ENCODE assay signal across 8 cellular contexts in genomic region chrX:31423575-31424284, GRCh38.
A peak's percentile ranks its signal among the peaks of the same experiment; 100 is the strongest.
DNase-seq lines count a peak whose midpoint lies in the region; TF ChIP-seq lines count a peak whose summit lies in the region.

No MANE protein-coding gene starts in this region.

- intact Hi-C loops in esophagus muscularis mucosa (cut with DNase I), result no loop called here

- no peaks in the 10 kb centered on the region for H3K4me1 ChIP-seq in cardiac muscle cell (ENCODE audit: low read depth)
- peaks cover 0 to 11% (median 0%) of the 10 kb centered on the region in 4 donors for H3K4me1 ChIP-seq in tibial nerve
- H3K4me1 ChIP-seq in esophagus muscularis mucosa, result no peaks in the 10 kb centered on the region

- no peak overlapping the region for H3K4me3 ChIP-seq in cardiac muscle cell
- H3K4me3 ChIP-seq in tibial nerve, result no peak overlapping the region
- peak overlapping the region in 1 of 4 donors; percentile 11 for H3K4me3 ChIP-seq in esophagus muscularis mucosa

- TF ChIP-seq POLR2A in tibial nerve (IDR thresholded peaks at IDR 0.05) (no peak), esophagus muscularis mucosa (IDR thresholded peaks at IDR 0.05; ENCODE audit: low read depth) (no peak)

- H3K9me3 ChIP-seq in cardiac muscle cell (ENCODE audit: low read depth) (no peaks in the 10 kb centered on the region), tibial nerve (no peaks in the 10 kb centered on the region), esophagus muscularis mucosa (no peaks in the 10 kb centered on the region)

- peak in 1 of 2 donors; percentile 36 for TF ChIP-seq EP300 in tibial nerve (IDR thresholded peaks at IDR 0.05)
- no peak for TF ChIP-seq EP300 in esophagus muscularis mucosa (IDR thresholded peaks at IDR 0.05)

- no peak overlapping the region for H3K27ac ChIP-seq in cardiac muscle cell
- peak overlapping the region in 2 of 4 donors; percentile 47 to 70 for H3K27ac ChIP-seq in tibial nerve
- H3K27ac ChIP-seq in esophagus muscularis mucosa (replicated peaks in 1 of 4), result no peak overlapping the region

- H3K27me3 ChIP-seq in cardiac muscle cell (no peaks in the 10 kb centered on the region), tibial nerve (no peaks in the 10 kb centered on the region), esophagus muscularis mucosa (no peaks in the 10 kb centered on the region)

- no peaks in the 10 kb centered on the region for H3K36me3 ChIP-seq in cardiac muscle cell
- H3K36me3 ChIP-seq in tibial nerve, result no peaks in the 10 kb centered on the region
- no peaks in the 10 kb centered on the region for H3K36me3 ChIP-seq in esophagus muscularis mucosa

- TF ChIP-seq CTCF in cardiac muscle cell (IDR thresholded peaks at IDR 0.05; ENCODE audit: low read depth, low read length) (peak; percentile 45), tibial nerve (IDR thresholded peaks at IDR 0.05) (peak in 4 of 5 experiments; percentile 36 to 46 (median 40)), esophagus muscularis mucosa (IDR thresholded peaks at IDR 0.05) (peak in 1 of 3 experiments; percentile 17)

- 5 to 28% methylated on average over 8 of the region's 8 CpGs for WGBS in tibial nerve, 2 donors
- 36% methylated on average over 8 of the region's 8 CpGs for WGBS in esophagus muscularis mucosa

- peak in 2 of 3 experiments; percentile 43 to 76 for DNase-seq in NCI-H1417 (lab: John Stamatoyannopoulos, UW)
- DNase-seq in NCI-H1417 treated with DMSO at 0.1 percent for 48 hours (lab: John Stamatoyannopoulos, UW), result no peak
- DNase-seq in KBM-7, result peak; percentile 58
- peak; percentile 13 for DNase-seq in SW480 (ENCODE audit: low spot score)
- DNase-seq in cardiac muscle cell (ENCODE audit: low read depth in 1 of 2, low spot score in 1 of 2), result peak; percentile 76 to 79
- peak; percentile 14 to 47 for DNase-seq in tibial nerve (ENCODE audit: low spot score in 2 of 2)
- no peak for DNase-seq in stimulated activated naive CD4-positive, alpha-beta T cell (lab: John Stamatoyannopoulos, UW)
- no peak for DNase-seq in esophagus muscularis mucosa (ENCODE audit: extremely low spot score)

- in situ Hi-C loops in KBM-7 (cut with MboI; ENCODE audit: low pct_unique_long_range_greater_than_20kb, low sequenced_read_pairs), result no loop called here

Comparison
In these comparisons a context has a peak if more than half of its experiments do, and no peak if none do; other contexts are left out.
1. DNase-seq: peak in NCI-H1417 (2 of 3), KBM-7 (single experiment), SW480 (single experiment), cardiac muscle cell (2 of 2) and tibial nerve (2 of 2); none in NCI-H1417 treated with DMSO at 0.1 percent for 48 hours (single experiment), stimulated activated naive CD4-positive, alpha-beta T cell (0 of 6) and esophagus muscularis mucosa (single experiment).